In genomic region chr10:113385021-113385975, GRCh38 we compare ENCODE assay signal across 8 cellular contexts.
DNase-seq lines count a peak whose midpoint lies in the region; ATAC-seq and TF ChIP-seq lines count a peak whose summit lies in the region.

No MANE protein-coding gene starts in this region.

- no peak overlapping the region for H3K27ac Mint-ChIP-seq in naive B cell
- H3K27ac Mint-ChIP-seq in stimulated activated effector memory CD8-positive, alpha-beta T cell treated with anti-CD3 and anti-CD28 coated beads, Interleukin-12 subunit alpha, Interleukin-12 subunit beta, amount 100 ng/mL, for 72 hours = no peak overlapping the region

- no peak for TF ChIP-seq POLR2A in erythroblast (IDR thresholded peaks at IDR 0.05; ENCODE audit: low read length)

- H3K4me1 Mint-ChIP-seq in naive B cell = peaks cover 14 to 24% (median 20%) of the 10 kb centered on the region in 3 donors
- H3K4me1 Mint-ChIP-seq in stimulated activated effector memory CD8-positive, alpha-beta T cell treated with anti-CD3 and anti-CD28 coated beads, Interleukin-12 subunit alpha, Interleukin-12 subunit beta, amount 100 ng/mL, for 72 hours = peaks cover 26% of the 10 kb centered on the region

- H3K9me3 Mint-ChIP-seq in naive B cell = no peaks in the 10 kb centered on the region
- no peaks in the 10 kb centered on the region for H3K9me3 Mint-ChIP-seq in stimulated activated effector memory CD8-positive, alpha-beta T cell treated with anti-CD3 and anti-CD28 coated beads, Interleukin-12 subunit alpha, Interleukin-12 subunit beta, amount 100 ng/mL, for 72 hours

- peak; percentile 75 for ATAC-seq in HG03520 (IDR thresholded peaks at IDR 0.05; ENCODE audit: unreplicated experiment)
- peak; percentile 74 to 75 for ATAC-seq in naive B cell (ENCODE audit: low read depth in 2 of 2)
- peak; percentile 92 for ATAC-seq in stimulated activated effector memory CD8-positive, alpha-beta T cell treated with anti-CD3 and anti-CD28 coated beads, Interleukin-12 subunit alpha, Interleukin-12 subunit beta, amount 100 ng/mL, for 72 hours

- no peaks in the 10 kb centered on the region for H3K36me3 Mint-ChIP-seq in naive B cell
- H3K36me3 Mint-ChIP-seq in stimulated activated effector memory CD8-positive, alpha-beta T cell treated with anti-CD3 and anti-CD28 coated beads, Interleukin-12 subunit alpha, Interleukin-12 subunit beta, amount 100 ng/mL, for 72 hours = no peaks in the 10 kb centered on the region

- H3K27me3 Mint-ChIP-seq in naive B cell = peaks cover 0 to 21% (median 0%) of the 10 kb centered on the region in 3 donors

- peak; percentile 7 to 85 (median 65) for DNase-seq in C1 segment of cervical spinal cord (lab: John Stamatoyannopoulos, UW)
- peak; percentile 15 for DNase-seq in GM19240 (ENCODE audit: insufficient read length, low spot score)
- peak; percentile 77 to 79 for DNase-seq in NOMO-1 (lab: John Stamatoyannopoulos, UW; ENCODE audit: unreplicated experiment in 2 of 2)
- peak; percentile 49 for DNase-seq in activated CD8-positive, alpha-beta memory T cell treated with anti-CD3 and anti-CD28 coated beads, Interleukin-2, amount 50 U/mL, for 4 hours
- peak; percentile 41 to 57 for DNase-seq in erythroblast (lab: John Stamatoyannopoulos, UW)
- peak; percentile 29 for DNase-seq in naive B cell
- DNase-seq in stimulated activated effector memory CD8-positive, alpha-beta T cell treated with anti-CD3 and anti-CD28 coated beads, Interleukin-12 subunit alpha, Interleukin-12 subunit beta, amount 100 ng/mL, for 72 hours (ENCODE audit: low spot score in 2 of 2) = peak; percentile 11 to 61

- peak overlapping the region in 1 of 8 donors; percentile 18 for H3K4me3 Mint-ChIP-seq in naive B cell
- H3K4me3 Mint-ChIP-seq in stimulated activated effector memory CD8-positive, alpha-beta T cell treated with anti-CD3 and anti-CD28 coated beads, Interleukin-12 subunit alpha, Interleukin-12 subunit beta, amount 100 ng/mL, for 72 hours = no peak overlapping the region

Comparison
In these comparisons a context has a peak if more than half of its experiments do, and no peak if none do; other contexts are left out.
1. Peak in every context shown above with its lines: DNase-seq and ATAC-seq.
2. DNase-seq: peak in every context shown above with its lines; median percentile 78 in NOMO-1; 65 in C1 segment of cervical spinal cord; 49 in activated CD8-positive, alpha-beta memory T cell treated with anti-CD3 and anti-CD28 coated beads, Interleukin-2, amount 50 U/mL, for 4 hours; 49 in erythroblast; 36 in stimulated activated effector memory CD8-positive, alpha-beta T cell treated with anti-CD3 and anti-CD28 coated beads, Interleukin-12 subunit alpha, Interleukin-12 subunit beta, amount 100 ng/mL, for 72 hours; 29 in naive B cell; 15 in GM19240.